ENCODE assay signal across 9 cellular contexts in genomic region chr7:98202367-98203195, GRCh38. TPM values are rescaled to one million over a fixed set of nuclear protein-coding genes. Genes with fewer than 3 reads are reported as not detected.
A peak's percentile ranks its signal among the peaks of the same experiment; 100 is the strongest.
DNase-seq lines count a peak whose midpoint lies in the region; ATAC-seq, FAIRE-seq and TF ChIP-seq lines count a peak whose summit lies in the region.
"Had no signal": no experiment of that assay in that cellular context is flagged by ENCODE, and none has a peak within 500 bp of the region (broad histone marks: within the 10 kb centered on the region; RNA-seq: fewer than 3 reads in every experiment).

No MANE protein-coding gene starts in this region.

- TF ChIP-seq CTCF in neutrophil (IDR thresholded peaks at IDR 0.05) (no peak), chondrocyte (IDR thresholded peaks at IDR 0.05) (no peak), endodermal cell (conservative IDR thresholded peaks at IDR 0.05) (no peak)

- 92 to 95% methylated on average over 13 to 15 of the region's 15 CpGs for WGBS in endodermal cell (ENCODE audit: insufficient coverage in 1 of 2, insufficient read length in 1 of 2), 2 experiments

- TF ChIP-seq POLR2A in H54 (IDR thresholded peaks at IDR 0.05; ENCODE audit: low read depth, low read length) = no peak

- peak overlapping the region; percentile 2 for H3K27ac ChIP-seq in CD4-positive, alpha-beta memory T cell (ENCODE audit: low read depth, low read length)
- peak overlapping the region; percentile 24 for H3K27ac ChIP-seq in neutrophil
- H3K27ac ChIP-seq in endodermal cell (ENCODE audit: low read depth, low read length) = no peak overlapping the region

- FAIRE-seq in H54 (lab: Jason Lieb, UNC) = no peak

- DNase-seq in CD4-positive, alpha-beta memory T cell = peak; percentile 56 to 72 (median 66)
- DNase-seq in KG1 (lab: John Stamatoyannopoulos, UW) = peak; percentile 18
- DNase-seq in activated CD8-positive, alpha-beta memory T cell treated with anti-CD3 and anti-CD28 coated beads for 48 hours (ENCODE audit: low read depth in 2 of 3, low spot score in 2 of 3) = peak; percentile 45 to 63 (median 47)
- DNase-seq in H54 (ENCODE audit: insufficient read length, low spot score) = no peak
- DNase-seq in chondrocyte (ENCODE audit: low spot score) = no peak
- no peak for DNase-seq in endodermal cell

- H3K4me3 ChIP-seq in CD4-positive, alpha-beta memory T cell (ENCODE audit: low read length in 2 of 2) = peak overlapping the region in 1 of 2 donors; percentile 14
- H3K4me3 ChIP-seq in neutrophil (ENCODE audit: low read depth in 1 of 2, low read length in 1 of 2) (no peak overlapping the region), endodermal cell (ENCODE audit: low read length) (no peak overlapping the region)

- CTCF ChIA-PET in CD4-positive, alpha-beta memory T cell (lab: Charles Lee; ENCODE audit: partially characterized antibody) = interaction anchor here (0.8 to 2.6 kb wide), 4 partner anchors 34 to 227 kb away, joined by 3 to 9 read pairs (median 4); partner anchors contain the start of gene LMTK2

- H3K36me3 Mint-ChIP-seq in CD4-positive, alpha-beta memory T cell = peaks cover 44 to 54% of the 10 kb centered on the region in 2 donors
- H3K36me3 Mint-ChIP-seq in chondrocyte (ENCODE audit: low read depth) (peaks cover 16% of the 10 kb centered on the region), endodermal cell (ENCODE audit: low read depth) (peaks cover 27% of the 10 kb centered on the region)

- no peak overlapping the region for H3K9ac ChIP-seq in endodermal cell (ENCODE audit: extremely low read depth, low read length, poor library complexity, severe bottlenecking)

- H3K4me1 Mint-ChIP-seq in CD4-positive, alpha-beta memory T cell = peaks cover 25 to 53% (median 40%) of the 10 kb centered on the region in 4 donors
- H3K4me1 Mint-ChIP-seq in chondrocyte (ENCODE audit: low read depth) = peaks cover 9% of the 10 kb centered on the region
- no peaks in the 10 kb centered on the region for H3K4me1 Mint-ChIP-seq in endodermal cell

- intact Hi-C loops in CD4-positive, alpha-beta memory T cell (cut with micrococcal nuclease) = loop anchor here (2.0 to 5.0 kb wide), 2 partner anchors 50 to 78 kb away; partner anchors contain the start of genes BRI3 and TECPR1

- H3K27me3 ChIP-seq in CD4-positive, alpha-beta memory T cell (ENCODE audit: insufficient read depth, low read length) = no peaks in the 10 kb centered on the region
- H3K27me3 ChIP-seq in neutrophil (no peaks in the 10 kb centered on the region), endodermal cell (ENCODE audit: control insufficient read depth, insufficient read depth, low read length, poor library complexity, severe bottlenecking) (no peaks in the 10 kb centered on the region)

- H3K4me1 ChIP-seq in CD4-positive, alpha-beta memory T cell (ENCODE audit: insufficient read depth, low read length) = peaks cover 44% of the 10 kb centered on the region
- H3K4me1 ChIP-seq in neutrophil (ENCODE audit: control insufficient read depth in 1 of 2, insufficient read depth in 1 of 2, low read depth in 1 of 2, low read length in 1 of 2) = peaks cover 10% of the 10 kb centered on the region in 2 experiments
- H3K4me1 ChIP-seq in endodermal cell (ENCODE audit: control insufficient read depth, insufficient read depth, low read length) = no peaks in the 10 kb centered on the region

- POLR2A ChIA-PET in CD4-positive, alpha-beta memory T cell (lab: Charles Lee; ENCODE audit: partially characterized antibody) = interaction anchor here (0.7 to 2.7 kb wide), 4 partner anchors 10 to 330 kb away, joined by 3 to 34 read pairs (median 4); partner anchors contain the start of genes ASNS and TECPR1

- peak overlapping the region; percentile 57 to 82 (median 76) for H3K4me3 Mint-ChIP-seq in CD4-positive, alpha-beta memory T cell
- H3K4me3 Mint-ChIP-seq in chondrocyte (ENCODE audit: unreplicated experiment) (no peak overlapping the region), endodermal cell (no peak overlapping the region)

- H3K27me3 Mint-ChIP-seq in CD4-positive, alpha-beta memory T cell = no peaks in the 10 kb centered on the region
- H3K27me3 Mint-ChIP-seq in chondrocyte (ENCODE audit: low read depth) (no peaks in the 10 kb centered on the region), endodermal cell (ENCODE audit: insufficient read depth) (no peaks in the 10 kb centered on the region)

- H3K27ac Mint-ChIP-seq in CD4-positive, alpha-beta memory T cell = peak overlapping the region; percentile 43 to 93 (median 88)
- H3K27ac Mint-ChIP-seq in chondrocyte (ENCODE audit: unreplicated experiment) (no peak overlapping the region), endodermal cell (no peak overlapping the region)

- peaks cover 0 to 5% (median 1%) of the 10 kb centered on the region in 8 donors for H3K9me3 Mint-ChIP-seq in CD4-positive, alpha-beta memory T cell
- H3K9me3 Mint-ChIP-seq in chondrocyte (ENCODE audit: low read depth) = peaks cover 5% of the 10 kb centered on the region
- H3K9me3 Mint-ChIP-seq in endodermal cell = no peaks in the 10 kb centered on the region

- H3K36me3 ChIP-seq in CD4-positive, alpha-beta memory T cell (ENCODE audit: insufficient read depth, low read length) = peaks cover 26% of the 10 kb centered on the region
- peaks cover 56% of the 10 kb centered on the region for H3K36me3 ChIP-seq in neutrophil
- peaks cover 12% of the 10 kb centered on the region for H3K36me3 ChIP-seq in endodermal cell (ENCODE audit: control insufficient read depth, insufficient read depth, low read length)

- no peaks in the 10 kb centered on the region for H3K9me3 ChIP-seq in CD4-positive, alpha-beta memory T cell (ENCODE audit: control insufficient read depth in 1 of 2, low read length in 2 of 2)
- H3K9me3 ChIP-seq in neutrophil = no peaks in the 10 kb centered on the region
- no peaks in the 10 kb centered on the region for H3K9me3 ChIP-seq in endodermal cell (ENCODE audit: control insufficient read depth, low read length)

- ATAC-seq in GM21515 (IDR thresholded peaks at IDR 0.05; ENCODE audit: unreplicated experiment) = peak; percentile 89

RNA-seq across cellular contexts. Expression of gene BHLHA15, which starts 8.7 kb away (rescaled TPM):
- not detected for total RNA-seq in CD4-positive, alpha-beta memory T cell
- polyA plus RNA-seq in CD4-positive, alpha-beta memory T cell = not detected
- 0.32 to 1.2 TPM in 2 of 3 replicates, not detected in the other for total RNA-seq in chondrocyte
- under 1 TPM; 0.86 to 0.95 TPM for total RNA-seq in endodermal cell
- not detected for polyA plus RNA-seq in endodermal cell (2013, experiment 1 of 2)
- polyA plus RNA-seq in endodermal cell (2013, experiment 2 of 2) = not detected
- total RNA-seq: Daoy had no signal

RNA-seq across cellular contexts. Expression of gene TECPR1, which starts 49.5 kb away (rescaled TPM):
- total RNA-seq in CD4-positive, alpha-beta memory T cell = 100 to 1,000 TPM; 140 to 147 TPM
- polyA plus RNA-seq in CD4-positive, alpha-beta memory T cell = 10 to 100 TPM; 17.3 to 31.7 TPM
- total RNA-seq in chondrocyte (27.3 to 33.8 TPM (median 32.0 TPM) in 3 replicates), endodermal cell (10 to 100 TPM; 27.2 to 32.0 TPM)
- 18.7 TPM for polyA plus RNA-seq in endodermal cell (2013, experiment 1 of 2)
- polyA plus RNA-seq in endodermal cell (2013, experiment 2 of 2) = 19.2 TPM

Comparison
In these comparisons a context has a peak if more than half of its experiments do, and no peak if none do; other contexts are left out.
1. DNase-seq: peak in CD4-positive, alpha-beta memory T cell (5 of 5), KG1 (single experiment) and activated CD8-positive, alpha-beta memory T cell treated with anti-CD3 and anti-CD28 coated beads for 48 hours (3 of 3); none in H54 (single experiment), chondrocyte (single experiment) and endodermal cell (single experiment).
2. H3K27ac Mint-ChIP-seq: peak in CD4-positive, alpha-beta memory T cell (7 of 7); none in chondrocyte (single experiment) and endodermal cell (single experiment).
3. H3K4me3 Mint-ChIP-seq: peak in CD4-positive, alpha-beta memory T cell (8 of 8); none in chondrocyte (single experiment) and endodermal cell (single experiment).